1 cellular context compared by ENCODE assay signal in genomic region chr17:36535669-36536081, GRCh38.
TF ChIP-seq lines count a peak whose summit lies in the region.

No MANE protein-coding gene starts in this region.

TF ChIP-seq in GM12878, 131 proteins besides CTCF, POLR2A, EP300 and RAD21 (continues in another document):
- TF ChIP-seq CBX5 (IDR thresholded peaks at IDR 0.05; ENCODE audit: low read depth) (no peak), TCF12 (IDR thresholded peaks at IDR 0.05; ENCODE audit: low read depth, low read length) (no peak), ATF2 (IDR thresholded peaks at IDR 0.05; ENCODE audit: low read length) (no peak), NR2C2 (IDR thresholded peaks at IDR 0.05; ENCODE audit: borderline replicate concordance, control insufficient read depth, insufficient read length, low read depth) (no peak), ATF7 (IDR thresholded peaks at IDR 0.05; ENCODE audit: low read depth) (peak; percentile 22; the same call in 1 of the 2 replicates), MAX (IDR thresholded peaks at IDR 0.05; ENCODE audit: low read depth, low read length) (no peak), MEF2A (IDR thresholded peaks at IDR 0.05; ENCODE audit: insufficient read depth, low read depth, low read length) (no peak), MTA3 (IDR thresholded peaks at IDR 0.05; ENCODE audit: borderline replicate concordance, low read length) (no peak), CEBPB (IDR thresholded peaks at IDR 0.05; ENCODE audit: borderline replicate concordance in 1 of 2, low read depth in 2 of 2, low read length in 2 of 2) (no peak), SIX5 (IDR thresholded peaks at IDR 0.05; ENCODE audit: low read depth, low read length, severe bottlenecking) (no peak), HDAC2 (IDR thresholded peaks at IDR 0.05) (no peak), JUND (IDR thresholded peaks at IDR 0.05; ENCODE audit: low read depth, low read length) (no peak), KAT2A (conservative IDR thresholded peaks at IDR 0.05; ENCODE audit: control insufficient read depth, low read depth, low read length) (no peak), ZBTB40 (IDR thresholded peaks at IDR 0.05; ENCODE audit: borderline replicate concordance) (peak; percentile 9; the same call in 1 of the 2 replicates), ZBED1 (IDR thresholded peaks at IDR 0.05; ENCODE audit: borderline replicate concordance) (0 out of 2 replicates have a peak, but pooled peaks have one; percentile 12), HDGF (IDR thresholded peaks at IDR 0.05) (no peak), NR2C1 (IDR thresholded peaks at IDR 0.05) (no peak), BCLAF1 (IDR thresholded peaks at IDR 0.05) (no peak), ZZZ3 (IDR thresholded peaks at IDR 0.05; ENCODE audit: control insufficient read depth, insufficient read length, low read depth) (no peak), ZSCAN29 (IDR thresholded peaks at IDR 0.05) (no peak), HCFC1 (IDR thresholded peaks at IDR 0.05; ENCODE audit: low read length) (no peak), ETV6 (conservative IDR thresholded peaks at IDR 0.05 in 1 of 2, IDR thresholded peaks at IDR 0.05 in 1 of 2; ENCODE audit: borderline replicate concordance in 1 of 2, low read depth in 1 of 2) (0 out of 4 replicates have a peak, but pooled peaks of 1 of the 2 experiments have one; percentile 0), ASH2L (IDR thresholded peaks at IDR 0.05; ENCODE audit: borderline replicate concordance, low read depth) (no peak), TBL1XR1 (IDR thresholded peaks at IDR 0.05; ENCODE audit: low read depth, low read length) (no peak), RAD51 (IDR thresholded peaks at IDR 0.05) (no peak), KLF5 (IDR thresholded peaks at IDR 0.05; ENCODE audit: partially characterized antibody) (peak; percentile 82), ZNF217 (IDR thresholded peaks at IDR 0.05) (peak; percentile 88), CUX1 (IDR thresholded peaks at IDR 0.05; ENCODE audit: insufficient replicate concordance, low read depth, low read length) (no peak), POU2F2 (IDR thresholded peaks at IDR 0.05; ENCODE audit: borderline replicate concordance, low read depth, low read length) (no peak), ESRRA (IDR thresholded peaks at IDR 0.05; ENCODE audit: low read length) (no peak), FOS (IDR thresholded peaks at IDR 0.05; ENCODE audit: borderline replicate concordance, extremely low read depth, insufficient read length) (no peak), NR2F1 (conservative IDR thresholded peaks at IDR 0.05) (no peak), BRCA1 (IDR thresholded peaks at IDR 0.05; ENCODE audit: low read depth, low read length) (no peak), SREBF1 (IDR thresholded peaks at IDR 0.05; ENCODE audit: low read length) (no peak), EGR1 (IDR thresholded peaks at IDR 0.05; ENCODE audit: borderline replicate concordance in 1 of 2, low read depth in 2 of 2, low read length in 2 of 2) (no peak), E2F4 (IDR thresholded peaks at IDR 0.05; ENCODE audit: low read depth, low read length) (no peak), SREBF2 (IDR thresholded peaks at IDR 0.05; ENCODE audit: low read length) (no peak), NFXL1 (IDR thresholded peaks at IDR 0.05; ENCODE audit: borderline replicate concordance) (no peak), WRNIP1 (IDR thresholded peaks at IDR 0.05; ENCODE audit: borderline replicate concordance, low read depth, low read length) (no peak), NBN (IDR thresholded peaks at IDR 0.05) (peak; percentile 90), IRF3 (IDR thresholded peaks at IDR 0.05) (no peak), SMARCA5 (IDR thresholded peaks at IDR 0.05) (0 out of 2 replicates have a peak, but pooled peaks have one; percentile 26), YY1 (IDR thresholded peaks at IDR 0.05; ENCODE audit: low read depth, low read length) (no peak), MLLT1 (IDR thresholded peaks at IDR 0.05) (peak; percentile 81), TCF7 (IDR thresholded peaks at IDR 0.05; ENCODE audit: borderline replicate concordance) (no peak), GABPA (IDR thresholded peaks at IDR 0.05; ENCODE audit: low read depth) (no peak), IKZF2 (IDR thresholded peaks at IDR 0.05) (no peak; a peak in 1 of 4 replicates), STAT3 (IDR thresholded peaks at IDR 0.05; ENCODE audit: low read depth, low read length) (no peak), ZNF622 (IDR thresholded peaks at IDR 0.05) (no peak), MYC (IDR thresholded peaks at IDR 0.05; ENCODE audit: insufficient read depth, insufficient read length, insufficient replicate concordance, low read length, severe bottlenecking) (no peak), PML (IDR thresholded peaks at IDR 0.05; ENCODE audit: low read length) (no peak), HDAC6 (IDR thresholded peaks at IDR 0.05; ENCODE audit: unreplicated experiment) (no peak)
